32 cellular contexts compared by ENCODE assay signal in the genomic region with DNA sequence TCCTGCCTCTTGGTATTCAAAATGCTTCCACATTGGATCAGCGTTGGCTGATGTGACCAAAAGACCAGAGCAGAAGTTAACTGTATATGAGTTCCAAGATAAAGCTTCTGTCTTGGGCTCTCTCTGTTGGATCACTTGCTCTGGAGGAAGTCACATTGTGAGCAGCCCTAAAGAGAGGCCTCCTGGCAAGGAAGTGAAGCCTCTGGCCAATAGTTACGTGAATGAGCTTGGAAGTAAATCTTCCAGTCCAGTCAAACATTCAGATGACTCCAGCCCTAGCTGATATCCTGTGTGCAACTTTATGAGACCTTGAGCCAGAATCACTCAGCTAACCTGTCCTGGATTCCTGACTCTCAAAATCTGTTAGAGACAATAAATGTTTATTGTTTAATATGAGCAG.
"Had no signal": no experiment of that assay in that cellular context is flagged by ENCODE, and none has a peak within 500 bp of the region (broad histone marks: within the 10 kb centered on the region; RNA-seq: fewer than 3 reads in every experiment).

No MANE protein-coding gene starts in this region.

- DNase-seq: activated B cell treated with CpG ODN at 0.5 μM for 24 hours; activated CD4-positive, alpha-beta memory T cell treated with anti-CD3 and anti-CD28 coated beads for 36 hours; activated CD4-positive, alpha-beta T cell treated with anti-CD3 and anti-CD28 coated beads for 4 hours; activated CD4-positive, alpha-beta T cell treated with anti-CD3 and anti-CD28 coated beads, Interleukin-2, amount 10 ng/mL, durations not matched to agents 24 days and 14 days; activated CD4-positive, alpha-beta T cell treated with anti-CD3 and anti-CD28 coated beads, Interleukin-2, amount 50 U/mL, for 1 hour; activated CD4-positive, alpha-beta T cell treated with anti-CD3 and anti-CD28 coated beads, Interleukin-2, amount 50 U/mL, for 4 hours; activated CD4-positive, CD25-positive, alpha-beta regulatory T cell treated with anti-CD3 and anti-CD28 coated beads, Interleukin-2, amount 50 U/mL, for 72 hours; activated CD8-positive, alpha-beta memory T cell treated with anti-CD3 and anti-CD28 coated beads, Interleukin-2, amount 50 U/mL, for 4 hours; activated CD8-positive, alpha-beta T cell treated with anti-CD3 and anti-CD28 coated beads for 36 hours; activated effector memory CD4-positive, alpha-beta T cell treated with anti-CD3 and anti-CD28 coated beads, Interleukin-2, amount 50 U/mL, for 16 hours; activated gamma-delta T cell treated with Interleukin-2 at 50 U/mL for 16 hours; activated naive CD4-positive, alpha-beta T cell; activated naive CD4-positive, alpha-beta T cell treated with anti-CD3 and anti-CD28 coated beads for 36 hours; activated naive CD4-positive, alpha-beta T cell treated with anti-CD3 and anti-CD28 coated beads, Interleukin-2, amount 50 U/mL, for 16 hours; activated naive CD8-positive, alpha-beta T cell treated with anti-CD3 and anti-CD28 coated beads for 36 hours; activated T-cell treated with anti-CD3 and anti-CD28 coated beads for 4 hours; activated T-cell treated with anti-CD3 and anti-CD28 coated beads, Interleukin-2, amount 50 U/mL, for 1 hour; activated T-cell treated with anti-CD3 and anti-CD28 coated beads, Interleukin-2, amount 50 U/mL, for 4 hours; activated T-cell treated with anti-CD3 and anti-CD28 coated beads, Interleukin-2, amount 50 U/mL, for 72 hours; amniotic stem cell; aorta; body of pancreas; brain microvascular endothelial cell; central memory CD4-positive, alpha-beta T cell; T-helper 1 cell; T-helper 2 cell; T-helper 9 cell had no signal

- H3K4me3 ChIP-seq: adrenal gland, body of pancreas, breast epithelium had no signal

- ATAC-seq: activated CD8-positive, alpha-beta T cell treated with anti-CD3 and anti-CD28 coated beads for 36 hours; activated naive CD4-positive, alpha-beta T cell treated with anti-CD3 and anti-CD28 coated beads, Interleukin-2, amount 50 U/mL, for 72 hours; activated T-cell treated with anti-CD3 and anti-CD28 coated beads, Interleukin-2, amount 50 U/mL, for 4 hours; activated T-cell treated with anti-CD3 and anti-CD28 coated beads, Interleukin-2, amount 50 U/mL, for 72 hours; activated T-helper 17 cell treated with anti-CD3 and anti-CD28 coated beads, Interleukin-2, amount 50 U/mL, for 72 hours; body of pancreas had no signal

- H3K9me3 ChIP-seq: body of pancreas, breast epithelium had no signal

- H3K27me3 ChIP-seq: adrenal gland, body of pancreas, brain microvascular endothelial cell, breast epithelium had no signal

- H3K36me3 ChIP-seq: breast epithelium had no signal

- H3K27ac ChIP-seq: adrenal gland, body of pancreas, brain microvascular endothelial cell, breast epithelium, VCaP had no signal

- H3K4me1 ChIP-seq: adrenal gland, body of pancreas, breast epithelium had no signal
